In genomic region chr13:29676535-29676934, GRCh38 we compare ENCODE assay signal across 15 cellular contexts.
DNase-seq lines count a peak whose midpoint lies in the region; ATAC-seq and TF ChIP-seq lines count a peak whose summit lies in the region.
"Had no signal": no experiment of that assay in that cellular context is flagged by ENCODE, and none has a peak within 500 bp of the region (broad histone marks: within the 10 kb centered on the region; RNA-seq: fewer than 3 reads in every experiment).

No MANE protein-coding gene starts in this region.

- H3K36me3 Mint-ChIP-seq in MCF 10A (ENCODE audit: insufficient read depth, unreplicated experiment): no peaks in the 10 kb centered on the region
- H3K36me3 Mint-ChIP-seq: T-cell had no signal

- DNase-seq in cardiac muscle cell (ENCODE audit: low read depth in 1 of 2, low spot score in 1 of 2) (peak; percentile 7 to 12), left cardiac atrium (no peak), MCF 10A (ENCODE audit: unreplicated experiment) (no peak), islet precursor cell (peak; percentile 93), HUDEP-2 (lab: John Stamatoyannopoulos, UW; ENCODE audit: unreplicated experiment in 76 of 76) (no peak), NCI-H748 (lab: John Stamatoyannopoulos, UW; ENCODE audit: unreplicated experiment) (no peak)
- DNase-seq: 8988T; activated CD4-positive, CD25-positive, alpha-beta regulatory T cell treated with anti-CD3 and anti-CD28 coated beads, Interleukin-2, amount 50 U/mL, for 72 hours; amniotic stem cell; COR-L47; heart left ventricle; T-cell had no signal

- no peaks in the 10 kb centered on the region for H3K9me3 ChIP-seq in cardiac muscle cell (ENCODE audit: low read depth)
- H3K9me3 ChIP-seq: thoracic aorta had no signal

- H3K27me3 ChIP-seq in cardiac muscle cell: no peaks in the 10 kb centered on the region
- H3K27me3 ChIP-seq: heart left ventricle had no signal

- no peaks in the 10 kb centered on the region for H3K4me1 ChIP-seq in cardiac muscle cell (ENCODE audit: low read depth)

- TF ChIP-seq CTCF in cardiac muscle cell (IDR thresholded peaks at IDR 0.05; ENCODE audit: low read depth, low read length) (no peak), MCF 10A (IDR thresholded peaks at IDR 0.05; ENCODE audit: unreplicated experiment) (no peak)

- H3K4me3 ChIP-seq in cardiac muscle cell: no peak overlapping the region
- H3K4me3 ChIP-seq: heart left ventricle, thoracic aorta had no signal

- peaks cover 15% of the 10 kb centered on the region for H3K4me1 Mint-ChIP-seq in MCF 10A (ENCODE audit: insufficient read depth, unreplicated experiment)
- H3K4me1 Mint-ChIP-seq: T-cell had no signal

- POLR2A ChIA-PET in MCF 10A (lab: Yijun Ruan, JAX): interaction anchor here (0.6 to 2.0 kb wide), 18 partner anchors 9 to 451 kb away, joined by 3 to 10 read pairs (median 4); partner anchors contain the start of gene SLC7A1

- no peaks in the 10 kb centered on the region for H3K36me3 ChIP-seq in cardiac muscle cell
- H3K36me3 ChIP-seq: heart left ventricle, thoracic aorta had no signal

- H3K9me3 Mint-ChIP-seq in MCF 10A (ENCODE audit: unreplicated experiment): no peaks in the 10 kb centered on the region

- peak overlapping the region; percentile 31 for H3K27ac Mint-ChIP-seq in MCF 10A (ENCODE audit: low read depth, unreplicated experiment)
- H3K27ac Mint-ChIP-seq: T-cell had no signal

- intact Hi-C loops in left cardiac atrium (cut with DNase I): no loop called here
- intact Hi-C loops in MCF 10A (cut with micrococcal nuclease): loop anchor here (5.0 kb wide), 1 partner anchor 79 kb away; the partner anchor contains the start of gene SLC7A1

- CTCF ChIA-PET in MCF 10A (lab: Yijun Ruan, JAX): interaction anchor here (0.5 to 2.2 kb wide), 14 partner anchors 11 to 438 kb away, joined by 3 to 8 read pairs (median 3); no protein-coding TSS in a partner anchor

- H3K4me3 Mint-ChIP-seq in MCF 10A (ENCODE audit: unreplicated experiment): peak overlapping the region; percentile 64
- H3K4me3 Mint-ChIP-seq: T-cell had no signal

- H3K27me3 Mint-ChIP-seq in MCF 10A (ENCODE audit: insufficient read depth, unreplicated experiment): peaks cover 4% of the 10 kb centered on the region

- no peak for ATAC-seq in left cardiac atrium
- no peak for ATAC-seq in GM18502 (IDR thresholded peaks at IDR 0.05; ENCODE audit: poor library complexity, unreplicated experiment)
- ATAC-seq in GM21723 (IDR thresholded peaks at IDR 0.05; ENCODE audit: unreplicated experiment): no peak
- ATAC-seq: T-cell had no signal

- no peak overlapping the region for H3K27ac ChIP-seq in cardiac muscle cell
- H3K27ac ChIP-seq: heart left ventricle, thoracic aorta had no signal

- BruUV-seq in MCF 10A (replicated peaks; lab: Mats Ljungman, UMichigan): no TSS peak

Comparison
In these comparisons a context has a peak if more than half of its experiments do, and no peak if none do; other contexts are left out.
1. DNase-seq: peak in cardiac muscle cell (2 of 2) and islet precursor cell (single experiment); none in left cardiac atrium (single experiment), MCF 10A (single experiment), HUDEP-2 (0 of 76) and NCI-H748 (single experiment).